20 cellular contexts compared by ENCODE assay signal in genomic region chr5:15929616-15930303, GRCh38.
DNase-seq lines count a peak whose midpoint lies in the region; TF ChIP-seq lines count a peak whose summit lies in the region.
"Had no signal": no experiment of that assay in that cellular context is flagged by ENCODE, and none has a peak within 500 bp of the region (broad histone marks: within the 10 kb centered on the region; RNA-seq: fewer than 3 reads in every experiment).

No MANE protein-coding gene starts in this region.

- H3K36me3 ChIP-seq in HAP-1 (replicated peaks), result no peaks in the 10 kb centered on the region
- H3K36me3 ChIP-seq: pancreas had no signal

- peak overlapping the region; percentile 43 for H3K27ac ChIP-seq in AG04450 (ENCODE audit: low read depth, low read length)
- H3K27ac ChIP-seq: A549, epithelial cell of prostate, pancreas, SJSA1, skin epidermis, tibial nerve had no signal

- peaks cover 41% of the 10 kb centered on the region for H3K4me1 Mint-ChIP-seq in brain
- H3K4me1 Mint-ChIP-seq: activated CD4-positive, alpha-beta T cell treated with anti-CD3 and anti-CD28 coated beads, Interleukin-2, amount 10 ng/mL, durations not matched to agents 7 days and 5 days had no signal

- H3K9me3 ChIP-seq in AG04450 (ENCODE audit: control insufficient read depth, insufficient read depth, low read length) (peaks cover 4% of the 10 kb centered on the region; the same call in 1 of the 2 replicates), HAP-1 (no peaks in the 10 kb centered on the region)
- H3K9me3 ChIP-seq: A549, Caco-2, pancreas, SJSA1, tibial nerve had no signal

- CTCF ChIA-PET in AG04450 (lab: Charles Lee), result no interaction called here

- H3K27me3 Mint-ChIP-seq in brain, result no peaks in the 10 kb centered on the region
- H3K27me3 Mint-ChIP-seq: activated CD4-positive, alpha-beta T cell treated with anti-CD3 and anti-CD28 coated beads, Interleukin-2, amount 10 ng/mL, durations not matched to agents 7 days and 5 days had no signal

- H3K4me3 Mint-ChIP-seq in brain, result no peak overlapping the region
- H3K4me3 Mint-ChIP-seq: activated CD4-positive, alpha-beta T cell treated with anti-CD3 and anti-CD28 coated beads, Interleukin-2, amount 10 ng/mL, durations not matched to agents 7 days and 5 days had no signal

- H3K27me3 ChIP-seq in AG04450 (ENCODE audit: control insufficient read depth, insufficient read depth, low read length) (no peaks in the 10 kb centered on the region), HAP-1 (ENCODE audit: low read depth) (no peaks in the 10 kb centered on the region)
- H3K27me3 ChIP-seq: pancreas, SJSA1, tibial nerve had no signal

- peak overlapping the region; percentile 1; the same call in 1 of the 2 replicates for H3K4me3 ChIP-seq in AG04450 (ENCODE audit: low read depth, low read length)
- H3K4me3 ChIP-seq in HAP-1, result no peak overlapping the region
- H3K4me3 ChIP-seq: A549, pancreas, SJSA1, skin epidermis, tibial nerve had no signal

- H3K36me3 Mint-ChIP-seq in brain, result peaks cover 27% of the 10 kb centered on the region

- POLR2A ChIA-PET in AG04450 (lab: Yijun Ruan, JAX), result interaction anchor here (0.6 to 0.9 kb wide), 2 partner anchors 9 to 227 kb away, joined by 3 read pairs; no protein-coding TSS in a partner anchor

- peaks cover 34% of the 10 kb centered on the region for H3K4me1 ChIP-seq in HAP-1
- H3K4me1 ChIP-seq: A549, Caco-2, pancreas had no signal

- peak overlapping the region in 4 of 5 experiments; percentile 39 to 74 (median 63) for H3K27ac Mint-ChIP-seq in brain
- H3K27ac Mint-ChIP-seq: activated CD4-positive, alpha-beta T cell treated with anti-CD3 and anti-CD28 coated beads, Interleukin-2, amount 10 ng/mL, durations not matched to agents 7 days and 5 days had no signal

- TF ChIP-seq CTCF in AG04450 (IDR thresholded peaks at IDR 0.05; ENCODE audit: low read depth, low read length) (no peak), brain (conservative IDR thresholded peaks at IDR 0.05) (no peak)

- H3K9me3 Mint-ChIP-seq in brain, result peaks cover 0 to 1% (median 0%) of the 10 kb centered on the region in 5 experiments
- H3K9me3 Mint-ChIP-seq: activated CD4-positive, alpha-beta T cell treated with anti-CD3 and anti-CD28 coated beads, Interleukin-2, amount 10 ng/mL, durations not matched to agents 7 days and 5 days had no signal

- in situ Hi-C loops in HAP-1 (cut with MboI; ENCODE audit: low sequenced_read_pairs), result no loop called here
- in situ Hi-C loops in ACHN (cut with HindIII; ENCODE audit: low pct_ligation_motif_present, low pct_unique_long_range_greater_than_20kb, low sequenced_read_pairs), result no loop called here

- DNase-seq in AG04450 (ENCODE audit: low read depth, low spot score) (peak; percentile 67), HCEC 1CT (peak; percentile 77), inferior parietal cortex (ENCODE audit: extremely low spot score) (peak; percentile 39), HAP-1 (ENCODE audit: low spot score in 2 of 2) (no peak), DMS53 treated with DMSO at 0.1 percent for 48 hours (lab: John Stamatoyannopoulos, UW; ENCODE audit: unreplicated experiment) (no peak), ACHN (no peak)
- DNase-seq in activated CD8-positive, alpha-beta memory T cell treated with anti-CD3 and anti-CD28 coated beads, Interleukin-2, amount 50 U/mL, for 4 hours, result no peak
- DNase-seq: activated CD4-positive, alpha-beta T cell treated with anti-CD3 and anti-CD28 coated beads, Interleukin-2, amount 10 ng/mL, durations not matched to agents 7 days and 5 days; activated T-cell treated with anti-CD3 and anti-CD28 coated beads, Interleukin-2, amount 50 U/mL, for 1 hour; Caco-2; KBM-7; NCI-H1417 treated with DMSO at 0.1 percent for 48 hours; NCI-H2227 treated with DMSO at 0.1 percent for 48 hours; pancreas had no signal

Comparison
In these comparisons a context has a peak if more than half of its experiments do, and no peak if none do; other contexts are left out.
1. DNase-seq: peak in AG04450 (single experiment), HCEC 1CT (single experiment) and inferior parietal cortex (single experiment); none in HAP-1 (0 of 2), DMS53 treated with DMSO at 0.1 percent for 48 hours (single experiment), activated CD8-positive, alpha-beta memory T cell treated with anti-CD3 and anti-CD28 coated beads, Interleukin-2, amount 50 U/mL, for 4 hours (single experiment) and ACHN (single experiment).